Comparison of ENCODE assay signal across 17 cellular contexts in genomic region chr10:52316500-52316899, GRCh38. TPM values are rescaled to one million over a fixed set of nuclear protein-coding genes. Genes with fewer than 3 reads are reported as not detected.
DNase-seq lines count a peak whose midpoint lies in the region; TF ChIP-seq lines count a peak whose summit lies in the region.
"Had no signal": no experiment of that assay in that cellular context is flagged by ENCODE, and none has a peak within 500 bp of the region (broad histone marks: within the 10 kb centered on the region; RNA-seq: fewer than 3 reads in every experiment).

No MANE protein-coding gene starts in this region.

- H3K27ac ChIP-seq in SJSA1: peak overlapping the region; percentile 97; the same call in 1 of the 2 replicates
- H3K27ac ChIP-seq in suprapubic skin: no peak overlapping the region
- H3K27ac ChIP-seq: adrenal gland, pancreas, testis had no signal

- no peak for TF ChIP-seq POLR2A in suprapubic skin (IDR thresholded peaks at IDR 0.05)

- H3K36me3 ChIP-seq in SJSA1 (peaks cover 20% of the 10 kb centered on the region), suprapubic skin (no peaks in the 10 kb centered on the region)
- H3K36me3 ChIP-seq: adrenal gland, pancreas had no signal

- WGBS in suprapubic skin: 83% methylated on average over 4 of the region's 4 CpGs

- H3K27me3 ChIP-seq in SJSA1 (replicated peaks): no peaks in the 10 kb centered on the region
- H3K27me3 ChIP-seq in suprapubic skin: peaks cover 27% of the 10 kb centered on the region
- H3K27me3 ChIP-seq: testis had no signal

- no peak for TF ChIP-seq EP300 in suprapubic skin (IDR thresholded peaks at IDR 0.05)

- DNase-seq in ELR (ENCODE audit: low read depth) (peak; percentile 27), SJSA1 (ENCODE audit: low read depth in 1 of 2, low spot score in 2 of 2) (no peak), foreskin fibroblast (no peak), suprapubic skin (ENCODE audit: low spot score in 2 of 2) (no peak), UCSD-AML1 (lab: John Stamatoyannopoulos, UW; ENCODE audit: unreplicated experiment) (no peak), DMS153 treated with DMSO at 0.1 percent for 48 hours (lab: John Stamatoyannopoulos, UW; ENCODE audit: unreplicated experiment) (no peak), NCI-H1092 (lab: John Stamatoyannopoulos, UW) (no peak)
- DNase-seq: activated CD4-positive, alpha-beta T cell treated with anti-CD3 and anti-CD28 coated beads for 36 hours; activated CD8-positive, alpha-beta memory T cell treated with anti-CD3 and anti-CD28 coated beads, Interleukin-2, amount 10 ng/mL, durations not matched to agents 7 days and 5 days; adrenal gland; left colon; MM.1S; NCI-H1930; NCI-H524; pancreas; T1000; testis had no signal

- no peaks in the 10 kb centered on the region for H3K9me3 ChIP-seq in SJSA1 (replicated peaks)
- H3K9me3 ChIP-seq in suprapubic skin: no peaks in the 10 kb centered on the region
- H3K9me3 ChIP-seq: adrenal gland, pancreas, testis had no signal

- H3K4me1 ChIP-seq in SJSA1 (replicated peaks) (peaks cover 51% of the 10 kb centered on the region), suprapubic skin (peaks cover 19% of the 10 kb centered on the region)
- H3K4me1 ChIP-seq: pancreas had no signal

- peak overlapping the region; percentile 51 for H3K4me3 ChIP-seq in SJSA1
- peak overlapping the region; percentile 71 to 97 for H3K4me3 ChIP-seq in foreskin fibroblast (ENCODE audit: low read depth in 1 of 2, low read length in 2 of 2)
- H3K4me3 ChIP-seq in suprapubic skin: peak overlapping the region; percentile 52
- H3K4me3 ChIP-seq: adrenal gland, pancreas, testis had no signal

- TF ChIP-seq CTCF in foreskin fibroblast (IDR thresholded peaks at IDR 0.05; ENCODE audit: low read depth, low read length): no peak
- no peak for TF ChIP-seq CTCF in suprapubic skin (IDR thresholded peaks at IDR 0.05)

RNA-seq across cellular contexts. Expression of gene DKK1, which starts 2.4 kb away (rescaled TPM):
- 29.7 and 46.2 TPM in 2 replicates for total RNA-seq in SJSA1 (2014; rRNA removed; shearing (Covaris generic))
- total RNA-seq in suprapubic skin: 10 to 100 TPM; 12.7 to 18.5 (median 15.8) TPM
- total RNA-seq: activated CD4-positive, alpha-beta T cell treated with anti-CD3 and anti-CD28 coated beads for 36 hours; activated CD8-positive, alpha-beta memory T cell treated with anti-CD3 and anti-CD28 coated beads, Interleukin-2, amount 10 ng/mL, durations not matched to agents 7 days and 5 days had no signal
